In the genomic region with DNA sequence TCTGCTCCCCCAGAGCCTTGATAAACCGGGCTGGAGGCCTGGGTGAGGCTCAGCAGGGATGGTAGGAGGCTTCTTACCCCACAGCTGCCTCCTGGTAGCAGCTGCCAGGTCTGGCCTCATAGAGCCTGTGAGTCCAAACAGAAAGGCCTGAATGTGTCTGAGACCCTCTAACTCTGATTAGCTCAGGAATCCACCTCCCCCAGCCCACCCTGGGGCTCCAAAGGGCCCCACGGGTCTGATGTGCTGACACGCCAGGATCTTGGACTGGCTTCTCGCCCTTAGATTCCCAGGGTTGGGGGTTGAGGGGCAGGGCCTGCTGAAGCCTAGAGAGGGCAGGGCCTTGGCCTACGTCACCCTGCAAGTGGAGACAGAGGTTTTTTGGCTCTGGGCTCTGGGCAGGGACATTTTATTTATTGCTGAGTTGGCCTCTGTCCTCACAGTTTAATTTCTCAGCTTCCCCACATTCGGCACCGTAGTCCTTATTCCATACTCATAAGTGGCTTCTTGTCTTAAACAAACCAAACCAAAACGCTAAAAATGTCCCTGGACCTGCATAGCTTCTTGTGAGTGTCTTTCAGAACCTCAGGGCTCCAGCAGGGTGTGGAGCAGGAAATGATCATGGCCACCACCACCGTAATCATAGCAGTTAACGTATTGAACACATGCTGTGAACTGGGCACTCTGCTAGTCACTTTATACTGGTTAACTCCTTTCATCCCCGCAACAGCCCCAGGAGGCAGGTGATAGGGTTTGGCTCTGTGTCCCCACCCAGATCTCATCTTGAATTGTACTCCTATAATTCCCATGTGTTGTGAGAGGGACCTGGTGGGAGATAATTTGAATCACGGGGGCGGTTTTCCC, we compare ENCODE assay signal across 13 cellular contexts. TPM values are rescaled to one million over a fixed set of nuclear protein-coding genes. Genes with fewer than 3 reads are reported as not detected.
DNase-seq lines count a peak whose midpoint lies in the region; ATAC-seq, FAIRE-seq and TF ChIP-seq lines count a peak whose summit lies in the region.
"Had no signal": no experiment of that assay in that cellular context is flagged by ENCODE, and none has a peak within 500 bp of the region (broad histone marks: within the 10 kb centered on the region; RNA-seq: fewer than 3 reads in every experiment).

No MANE protein-coding gene starts in this region.

- no peaks in the 10 kb centered on the region for H3K23me2 ChIP-seq in H1 (ENCODE audit: low read depth, low read length)

- no peak overlapping the region for H4K5ac ChIP-seq in H1 (ENCODE audit: insufficient read length, low read depth, low read length)

- CTCF ChIA-PET in H1 (lab: Charles Lee; ENCODE audit: partially characterized antibody) (interaction anchor here (1.4 kb wide), 1 partner anchor 128 kb away, joined by 3 read pairs; no protein-coding TSS in a partner anchor), PC-9 (lab: Charles Lee) (no interaction called here)
- CTCF ChIA-PET in CD8-positive, alpha-beta memory T cell (lab: Charles Lee), result no interaction called here

- H3K27me3 ChIP-seq in H1 (replicated peaks in 1 of 4; ENCODE audit: control insufficient read depth in 3 of 4, extremely low read depth in 1 of 4, insufficient read depth in 3 of 4, low read length in 3 of 4), result no peaks in the 10 kb centered on the region
- no peaks in the 10 kb centered on the region for H3K27me3 ChIP-seq in thoracic aorta (replicated peaks; ENCODE audit: insufficient read depth)
- H3K27me3 ChIP-seq in PC-9 (ENCODE audit: insufficient read depth, low read depth), result no peaks in the 10 kb centered on the region
- no peaks in the 10 kb centered on the region for H3K27me3 ChIP-seq in CD8-positive, alpha-beta memory T cell (ENCODE audit: insufficient read depth, low read length, poor library complexity, severe bottlenecking)

- 0 out of 2 replicates have a peak overlapping the region, but pooled peaks have one; percentile 60 for H2BK12ac ChIP-seq in H1 (ENCODE audit: low read depth, low read length)

- no peak for FAIRE-seq in H1 (lab: Jason Lieb, UNC)
- FAIRE-seq: GM19239 had no signal

- no peak overlapping the region for H3K23ac ChIP-seq in H1 (ENCODE audit: insufficient read length)

- peaks cover 0 to 3% of the 10 kb centered on the region in 2 donors for H3K27me3 Mint-ChIP-seq in CD8-positive, alpha-beta memory T cell
- H3K27me3 Mint-ChIP-seq: activated T-cell treated with anti-CD3 and anti-CD28 coated beads, Interleukin-2, amount 50 U/mL, for 24 hours; stimulated activated naive CD8-positive, alpha-beta T cell treated with anti-CD3 and anti-CD28 coated beads, Interleukin-15, Interleukin-2, amounts not matched to agents 100 ng/mL and 50 ng/mL, for 24 hours had no signal

- H3K9me2 ChIP-seq in PC-9 (ENCODE audit: insufficient read depth), result no peaks in the 10 kb centered on the region

- no TSS peak for BruUV-seq in PC-9 (replicated peaks; lab: Mats Ljungman, UMichigan)

- WGBS in H1 (ENCODE audit: extremely low coverage in 1 of 2, insufficient coverage in 1 of 2, insufficient read length in 1 of 2, insufficient replicate concordance in 2 of 2, low coverage in 1 of 2, low lambda C conversion rate in 2 of 2, missing lambda C conversion rate in 1 of 2), 2 experiments, result 87% methylated on average over 13 of the region's 13 CpGs; no CpG with 5 or more reads in 1 of the 2 experiments
- WGBS in mesodermal cell (ENCODE audit: insufficient coverage in 2 of 2), 2 experiments, result 73 to 74% methylated on average over 9 to 10 of the region's 13 CpGs

- H4K20me1 ChIP-seq in H1 (replicated peaks in 1 of 2; ENCODE audit: control insufficient read depth in 1 of 2, insufficient read depth in 2 of 2, low read length in 2 of 2) (peaks cover 0 to 2% of the 10 kb centered on the region in 2 experiments), PC-9 (ENCODE audit: insufficient read depth) (peaks cover 6% of the 10 kb centered on the region; the same call in 1 of the 2 replicates)

- H2BK15ac ChIP-seq in H1 (ENCODE audit: low read length), result 0 out of 2 replicates have a peak overlapping the region, but pooled peaks have one; percentile 46

- H2AFZ ChIP-seq in H1 (ENCODE audit: low read length) (no peak overlapping the region), PC-9 (no peak overlapping the region)

- H3K27ac ChIP-seq in H1 (ENCODE audit: low read depth, low read length) (no peak overlapping the region), mesodermal cell (ENCODE audit: low read depth, low read length, severe bottlenecking) (peak overlapping the region; percentile 88), thoracic aorta (peak overlapping the region in 1 of 2 donors; percentile 33), PC-9 (no peak overlapping the region)
- H3K27ac ChIP-seq in CD8-positive, alpha-beta memory T cell (ENCODE audit: low read depth, low read length), result no peak overlapping the region

- H3K56ac ChIP-seq in H1 (replicated peaks; ENCODE audit: insufficient read length, low read depth, low read length), result no peak overlapping the region

- TF ChIP-seq RAD21 in H1 (IDR thresholded peaks at IDR 0.05 in 1 of 2, conservative IDR thresholded peaks at IDR 0.05 in 1 of 2; ENCODE audit: low read depth in 2 of 2, low read length in 2 of 2), result no peak

- intact Hi-C loops in PC-9 (cut with micrococcal nuclease; ENCODE audit: unreplicated experiment), result no loop called here

- TF ChIP-seq EP300 in H1 (IDR thresholded peaks at IDR 0.05; ENCODE audit: borderline replicate concordance in 1 of 2, low read depth in 2 of 2, low read length in 2 of 2), result no peak

- H3K4me2 ChIP-seq in H1 (ENCODE audit: insufficient read depth in 1 of 2, low read depth in 2 of 2, low read length in 2 of 2) (no peak overlapping the region), PC-9 (no peak overlapping the region)

- no peak for TF ChIP-seq CTCF in H1 (IDR thresholded peaks at IDR 0.05; ENCODE audit: control extremely low read depth in 1 of 3, insufficient read depth in 1 of 3, low read depth in 1 of 3, low read length in 3 of 3)
- no peak for TF ChIP-seq CTCF in thoracic aorta (IDR thresholded peaks at IDR 0.05)
- TF ChIP-seq CTCF in PC-9 (conservative IDR thresholded peaks at IDR 0.05), result no peak

- peak; percentile 15 for ATAC-seq in thoracic aorta (ENCODE audit: insufficient number of reproducible peaks, low FRiP score, low read depth)
- no peak for ATAC-seq in GM21390 (IDR thresholded peaks at IDR 0.05; ENCODE audit: unreplicated experiment)

- no peak overlapping the region for H3K4ac ChIP-seq in H1 (replicated peaks; ENCODE audit: insufficient read length, low read depth, low read length)

- peak overlapping the region; percentile 48; the same call in 1 of the 2 replicates for H3K18ac ChIP-seq in H1 (ENCODE audit: extremely low read depth, low read length)

- H3K79me2 ChIP-seq in H1 (ENCODE audit: control insufficient read depth in 1 of 2, insufficient read depth in 2 of 2, low read length in 2 of 2) (peaks cover 0 to 14% of the 10 kb centered on the region in 2 experiments; a peak in 2 of 4 replicates), PC-9 (ENCODE audit: low read depth) (peaks cover 20% of the 10 kb centered on the region)

- no peaks in the 10 kb centered on the region for H3K36me3 Mint-ChIP-seq in CD8-positive, alpha-beta memory T cell

- no peak for TF ChIP-seq POLR2A in H1 (IDR thresholded peaks at IDR 0.05; ENCODE audit: control extremely low read depth in 1 of 2, low read depth in 2 of 2, low read length in 2 of 2)

- H3K36me3 ChIP-seq in H1 (ENCODE audit: control insufficient read depth in 2 of 4, insufficient read depth in 4 of 4, low read length in 3 of 4) (no peaks in the 10 kb centered on the region), mesodermal cell (ENCODE audit: control insufficient read depth, insufficient read depth, low read length) (no peaks in the 10 kb centered on the region), thoracic aorta (no peaks in the 10 kb centered on the region), PC-9 (ENCODE audit: low read depth) (peaks cover 2% of the 10 kb centered on the region; the same call in 1 of the 2 replicates)
- no peaks in the 10 kb centered on the region for H3K36me3 ChIP-seq in CD8-positive, alpha-beta memory T cell (ENCODE audit: insufficient read depth, low read length)

- no peak overlapping the region for H3K14ac ChIP-seq in H1 (ENCODE audit: insufficient read length)

- peaks cover 7% of the 10 kb centered on the region for H3K79me1 ChIP-seq in H1 (ENCODE audit: low read depth, low read length)

- no peaks in the 10 kb centered on the region for H3F3A ChIP-seq in PC-9 (ENCODE audit: insufficient read depth, low read depth)

- DNase-seq in OCI-M1 (lab: John Stamatoyannopoulos, UW), result peak; percentile 45
- DNase-seq in H1 (ENCODE audit: low read depth in 1 of 2, low spot score in 2 of 2), result peak in 1 of 2 experiments; percentile 57
- no peak for DNase-seq in thoracic aorta (ENCODE audit: low spot score)
- no peak for DNase-seq in PC-9
- no peak for DNase-seq in CD8-positive, alpha-beta memory T cell
- no peak for DNase-seq in MV-4-11 (lab: John Stamatoyannopoulos, UW)
- DNase-seq: activated T-cell treated with anti-CD3 and anti-CD28 coated beads, Interleukin-2, amount 50 U/mL, for 24 hours; NCI-H1092 had no signal

- H3K9me3 Mint-ChIP-seq in CD8-positive, alpha-beta memory T cell, result no peaks in the 10 kb centered on the region
- H3K9me3 Mint-ChIP-seq: activated T-cell treated with anti-CD3 and anti-CD28 coated beads, Interleukin-2, amount 50 U/mL, for 24 hours; stimulated activated naive CD8-positive, alpha-beta T cell treated with anti-CD3 and anti-CD28 coated beads, Interleukin-15, Interleukin-2, amounts not matched to agents 100 ng/mL and 50 ng/mL, for 24 hours had no signal

- peaks cover 3 to 22% (median 15%) of the 10 kb centered on the region in 4 experiments for H3K4me1 ChIP-seq in H1 (replicated peaks in 1 of 4; ENCODE audit: control insufficient read depth in 3 of 4, insufficient read depth in 4 of 4, low read length in 3 of 4)
- H3K4me1 ChIP-seq in mesodermal cell (ENCODE audit: control insufficient read depth, insufficient read depth, low read length, poor library complexity, severe bottlenecking), result peaks cover 38% of the 10 kb centered on the region
- peaks cover 4 to 21% of the 10 kb centered on the region in 2 donors for H3K4me1 ChIP-seq in thoracic aorta (ENCODE audit: control insufficient read depth in 1 of 2, low read depth in 2 of 2)
- no peaks in the 10 kb centered on the region for H3K4me1 ChIP-seq in PC-9 (replicated peaks; ENCODE audit: insufficient read depth)
- H3K4me1 ChIP-seq in CD8-positive, alpha-beta memory T cell (ENCODE audit: insufficient read depth, low read length), result no peaks in the 10 kb centered on the region

- no peaks in the 10 kb centered on the region for H3K4me1 Mint-ChIP-seq in CD8-positive, alpha-beta memory T cell

- no peak overlapping the region for H3K4me3 ChIP-seq in H1 (ENCODE audit: extremely low read depth in 1 of 4, insufficient read depth in 2 of 4, low read depth in 3 of 4, low read length in 4 of 4)
- no peak overlapping the region for H3K4me3 ChIP-seq in mesodermal cell (ENCODE audit: extremely low read depth, insufficient read depth, low read length, poor library complexity, severe bottlenecking)
- H3K4me3 ChIP-seq in thoracic aorta, result no peak overlapping the region
- no peak overlapping the region for H3K4me3 ChIP-seq in PC-9
- H3K4me3 ChIP-seq in CD8-positive, alpha-beta memory T cell (ENCODE audit: low read length), result no peak overlapping the region

- POLR2A ChIA-PET in H1 (lab: Charles Lee; ENCODE audit: partially characterized antibody) (interaction anchor here (1.1 kb wide), 1 partner anchor 25 kb away, joined by 3 read pairs; a partner anchor contains a TSS), PC-9 (lab: Charles Lee; ENCODE audit: unreplicated experiment) (no interaction called here)
- POLR2A ChIA-PET in CD8-positive, alpha-beta memory T cell (lab: Charles Lee), result no interaction called here

- no peak overlapping the region for H4K8ac ChIP-seq in H1 (ENCODE audit: extremely low read depth, insufficient read depth, low read length)

- no peaks in the 10 kb centered on the region for H3K9me3 ChIP-seq in H1 (ENCODE audit: insufficient read depth in 2 of 2, low read depth in 1 of 2, low read length in 1 of 2)
- H3K9me3 ChIP-seq in mesodermal cell (ENCODE audit: control insufficient read depth, low read length), result no peaks in the 10 kb centered on the region
- no peaks in the 10 kb centered on the region for H3K9me3 ChIP-seq in thoracic aorta
- no peaks in the 10 kb centered on the region for H3K9me3 ChIP-seq in PC-9 (ENCODE audit: insufficient read depth, low read depth)
- H3K9me3 ChIP-seq in CD8-positive, alpha-beta memory T cell (ENCODE audit: low read length), result no peaks in the 10 kb centered on the region

- no peak overlapping the region for H2AK5ac ChIP-seq in H1 (ENCODE audit: low read depth, low read length)

- no peak overlapping the region for H3K4me3 Mint-ChIP-seq in CD8-positive, alpha-beta memory T cell
- H3K4me3 Mint-ChIP-seq: activated T-cell treated with anti-CD3 and anti-CD28 coated beads, Interleukin-2, amount 50 U/mL, for 24 hours; stimulated activated naive CD8-positive, alpha-beta T cell treated with anti-CD3 and anti-CD28 coated beads, Interleukin-15, Interleukin-2, amounts not matched to agents 100 ng/mL and 50 ng/mL, for 24 hours had no signal

- H4K91ac ChIP-seq in H1 (replicated peaks; ENCODE audit: insufficient read length, low read length), result no peak overlapping the region

- no peak overlapping the region for H3K9ac ChIP-seq in H1 (replicated peaks in 1 of 4; ENCODE audit: extremely low read depth in 1 of 4, low read depth in 3 of 4, low read length in 3 of 4)

- no peak overlapping the region for H2BK20ac ChIP-seq in H1 (ENCODE audit: low read length)

- no peak overlapping the region for H2BK120ac ChIP-seq in H1 (replicated peaks; ENCODE audit: low read depth, low read length)

- H2BK5ac ChIP-seq in H1 (ENCODE audit: low read depth, low read length), result peak overlapping the region; percentile 66

- H3K27ac Mint-ChIP-seq in CD8-positive, alpha-beta memory T cell, result no peak overlapping the region
- H3K27ac Mint-ChIP-seq: activated T-cell treated with anti-CD3 and anti-CD28 coated beads, Interleukin-2, amount 50 U/mL, for 24 hours; stimulated activated naive CD8-positive, alpha-beta T cell treated with anti-CD3 and anti-CD28 coated beads, Interleukin-15, Interleukin-2, amounts not matched to agents 100 ng/mL and 50 ng/mL, for 24 hours had no signal

RNA-seq across cellular contexts. Expression of a gene that starts 25.1 kb away (rescaled TPM):
- 22.6 and 23.9 TPM in 2 replicates for total RNA-seq in H1 (2021; fragmentation: NEBNext Ultra II Directional; extraction: Animal tissue kit (Norgen Biotek cat#: 25700))
- 5.9 and 6.4 TPM in 2 replicates for polyA plus RNA-seq in H1 (2011; rRNA removed)
- 5.4 TPM for polyA plus RNA-seq in H1 (2011; cell fraction: cytosol; rRNA removed)
- 9.8 TPM for polyA plus RNA-seq in H1 (2011; cell fraction: nucleus; rRNA removed)
- 8.0 to 11.3 TPM (median 9.2 TPM) in 4 replicates for polyA plus RNA-seq in H1 (2012, experiment 1 of 2)
- 2.7 TPM for polyA plus RNA-seq in H1 (2012, experiment 2 of 2)
- polyA plus RNA-seq in H1 (2013, experiment 1 of 2), result 10.4 TPM
- 10.1 TPM for polyA plus RNA-seq in H1 (2013, experiment 2 of 2)
- polyA minus RNA-seq in H1 (2011; rRNA and poly(A)+ RNA removed), result 16.1 and 18.8 TPM in 2 replicates
- polyA minus RNA-seq in H1 (2011; cell fraction: cytosol; rRNA and poly(A)+ RNA removed), result 11.6 TPM
- 19.4 TPM for polyA minus RNA-seq in H1 (2011; cell fraction: nucleus; rRNA and poly(A)+ RNA removed)
- polyA plus RNA-seq in mesodermal cell (2013, experiment 1 of 2), result 18.5 TPM
- 17.5 TPM for polyA plus RNA-seq in mesodermal cell (2013, experiment 2 of 2)
- 10 to 100 TPM; 57.8 to 86.8 TPM for total RNA-seq in thoracic aorta
- total RNA-seq in PC-9 (2021), result 44.3 and 47.7 TPM in 2 replicates
- 10 to 100 TPM; 13.8 to 14.7 TPM for total RNA-seq in CD8-positive, alpha-beta memory T cell
- 2.6 TPM for polyA plus RNA-seq in CD8-positive, alpha-beta memory T cell

RNA-seq across cellular contexts. Expression of a gene that starts 31.1 kb away (rescaled TPM):
- not detected in 2 replicates for total RNA-seq in H1 (2021; fragmentation: NEBNext Ultra II Directional; extraction: Animal tissue kit (Norgen Biotek cat#: 25700))
- polyA plus RNA-seq in H1 (2011; rRNA removed), result not detected in 2 replicates
- polyA plus RNA-seq in H1 (2011; cell fraction: cytosol; rRNA removed), result not detected
- not detected for polyA plus RNA-seq in H1 (2011; cell fraction: nucleus; rRNA removed)
- polyA plus RNA-seq in H1 (2012, experiment 1 of 2), result not detected in 4 replicates
- not detected for polyA plus RNA-seq in H1 (2012, experiment 2 of 2)
- not detected for polyA plus RNA-seq in H1 (2013, experiment 1 of 2)
- not detected for polyA plus RNA-seq in H1 (2013, experiment 2 of 2)
- polyA minus RNA-seq in H1 (2011; rRNA and poly(A)+ RNA removed), result not detected in 2 replicates
- polyA minus RNA-seq in H1 (2011; cell fraction: cytosol; rRNA and poly(A)+ RNA removed), result not detected
- polyA minus RNA-seq in H1 (2011; cell fraction: nucleus; rRNA and poly(A)+ RNA removed), result not detected
- polyA plus RNA-seq in mesodermal cell (2013, experiment 1 of 2), result not detected
- not detected for polyA plus RNA-seq in mesodermal cell (2013, experiment 2 of 2)
- total RNA-seq in thoracic aorta, result not detected
- total RNA-seq in PC-9 (2021), result not detected in 2 replicates
- total RNA-seq in CD8-positive, alpha-beta memory T cell, result not detected
- not detected for polyA plus RNA-seq in CD8-positive, alpha-beta memory T cell
- total RNA-seq: epithelial cell of proximal tubule had no signal
